In the genomic region with DNA sequence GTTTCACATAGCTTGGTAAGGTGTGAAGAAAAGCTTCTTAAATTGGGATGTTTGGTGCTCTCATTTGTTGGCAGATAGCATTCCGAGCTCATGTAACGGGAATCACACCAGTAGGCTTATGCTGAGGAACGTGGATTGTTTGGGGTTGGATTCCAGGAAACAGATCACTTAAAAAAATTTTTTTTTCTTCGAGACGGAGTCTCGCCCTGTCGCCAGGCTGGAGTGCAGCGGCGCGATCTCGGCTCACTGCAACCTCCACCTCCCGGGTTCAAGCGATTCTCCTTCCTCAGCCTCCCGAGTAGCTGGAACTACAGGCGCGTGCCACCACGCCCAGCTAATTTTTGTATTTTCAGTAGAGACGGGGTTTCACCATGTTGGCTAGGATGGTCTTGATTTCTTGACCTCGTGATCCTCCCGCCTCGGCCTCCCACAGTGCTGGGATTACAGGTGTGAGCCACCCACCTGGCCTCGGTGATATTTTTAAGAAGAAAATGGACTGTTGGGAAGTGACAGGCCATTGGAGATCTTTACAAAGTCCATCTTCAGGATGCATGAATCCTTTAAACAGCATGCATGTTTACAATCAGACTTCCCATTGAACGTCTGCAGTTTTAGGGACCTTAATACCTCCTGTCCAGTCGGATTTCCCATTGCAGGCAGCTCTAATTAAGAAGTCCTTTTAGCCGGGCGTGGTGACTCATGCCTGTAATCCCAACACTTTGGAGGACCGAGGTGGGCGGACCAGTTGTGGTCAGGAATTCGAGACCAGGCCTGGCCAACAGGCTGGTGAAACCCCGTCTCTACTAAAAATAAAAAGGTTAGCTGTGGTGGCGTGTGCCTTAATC, we compare ENCODE assay signal across 8 cellular contexts. TPM values are rescaled to one million over a fixed set of nuclear protein-coding genes. Genes with fewer than 3 reads are reported as not detected.
DNase-seq lines count a peak whose midpoint lies in the region; ATAC-seq and TF ChIP-seq lines count a peak whose summit lies in the region.
"Not testable (repeated sequence)": the region's sequence is repeated elsewhere in the genome, so short reads cannot be mapped to it uniquely, and the experiment has no call there.

No MANE protein-coding gene starts in this region.

- H3K4me1 Mint-ChIP-seq in activated naive CD8-positive, alpha-beta T cell treated with anti-CD3 and anti-CD28 coated beads for 36 hours; neural crest cell: not testable (repeated sequence)

- H3K4me3 ChIP-seq in HUES6 (ENCODE audit: low read depth, low read length) = peak overlapping the region; percentile 53
- peak overlapping the region; percentile 31 for H3K4me3 ChIP-seq in epithelial cell of esophagus (ENCODE audit: low read length)
- H3K4me3 ChIP-seq in iPS-20b (ENCODE audit: low read length) = peak overlapping the region; percentile 60; the same call in 1 of the 2 replicates
- H3K4me3 ChIP-seq in thoracic aorta = peak overlapping the region; percentile 67

- not testable (repeated sequence) for H3K27ac Mint-ChIP-seq in activated naive CD8-positive, alpha-beta T cell treated with anti-CD3 and anti-CD28 coated beads for 36 hours; neural crest cell (ENCODE audit: unreplicated experiment)

- in situ Hi-C loops in Caki2 (cut with HindIII; ENCODE audit: low pct_unique_long_range_greater_than_20kb, low sequenced_read_pairs) = not testable (repeated sequence)

- H3K9me3 Mint-ChIP-seq in activated naive CD8-positive, alpha-beta T cell treated with anti-CD3 and anti-CD28 coated beads for 36 hours; neural crest cell: not testable (repeated sequence)

- not testable (repeated sequence) for H3K36me3 Mint-ChIP-seq in activated naive CD8-positive, alpha-beta T cell treated with anti-CD3 and anti-CD28 coated beads for 36 hours; neural crest cell (ENCODE audit: low read depth)

- TF ChIP-seq CTCF in epithelial cell of esophagus (IDR thresholded peaks at IDR 0.05; ENCODE audit: insufficient read depth, low read depth, low read length, missing control alignments); neural crest cell (conservative IDR thresholded peaks at IDR 0.05); thoracic aorta (IDR thresholded peaks at IDR 0.05): not testable (repeated sequence)

- ATAC-seq in SK-N-SH treated with all-trans-retinoic acid at 6 μM for 48 hours = peak; percentile 41
- ATAC-seq in thoracic aorta (ENCODE audit: insufficient number of reproducible peaks, low FRiP score, low read depth) = not testable (repeated sequence)

- H3K36me3 ChIP-seq in HUES6 (ENCODE audit: control insufficient read depth, insufficient read depth, low read length); iPS-20b (ENCODE audit: insufficient read depth, low read depth, low read length); thoracic aorta: not testable (repeated sequence)

- peak overlapping the region; percentile 12 for H3K9ac ChIP-seq in HUES6 (ENCODE audit: low read length)
- peak overlapping the region; percentile 58; the same call in 1 of the 2 replicates for H3K9ac ChIP-seq in iPS-20b (ENCODE audit: low read depth, low read length)

- DNase-seq in Caki2 (ENCODE audit: low read depth) (peak; percentile 33), epithelial cell of esophagus (ENCODE audit: low read depth) (peak; percentile 0)
- DNase-seq in activated naive CD8-positive, alpha-beta T cell treated with anti-CD3 and anti-CD28 coated beads for 36 hours; neural crest cell (ENCODE audit: low read depth, low spot score); thoracic aorta (ENCODE audit: low spot score): not testable (repeated sequence)

- not testable (repeated sequence) for H3K4me1 ChIP-seq in HUES6 (ENCODE audit: control insufficient read depth, insufficient read depth, low read length); iPS-20b (ENCODE audit: insufficient read depth, low read length); thoracic aorta (ENCODE audit: control insufficient read depth in 1 of 2, low read depth in 2 of 2)

- not testable (repeated sequence) for H3K27ac ChIP-seq in HUES6 (ENCODE audit: low read depth, low read length); iPS-20b (ENCODE audit: low read length); thoracic aorta

- H3K27me3 Mint-ChIP-seq in activated naive CD8-positive, alpha-beta T cell treated with anti-CD3 and anti-CD28 coated beads for 36 hours; neural crest cell (ENCODE audit: low read depth): not testable (repeated sequence)

- H3K4me3 Mint-ChIP-seq in activated naive CD8-positive, alpha-beta T cell treated with anti-CD3 and anti-CD28 coated beads for 36 hours = peak overlapping the region; percentile 71
- peak overlapping the region; percentile 49 for H3K4me3 Mint-ChIP-seq in neural crest cell

- not testable (repeated sequence) for H3K27me3 ChIP-seq in HUES6 (ENCODE audit: control insufficient read depth, insufficient read depth, low read length); iPS-20b (ENCODE audit: insufficient read depth, low read length); thoracic aorta (replicated peaks; ENCODE audit: insufficient read depth)

- not testable (repeated sequence) for H3K9me3 ChIP-seq in HUES6 (ENCODE audit: control insufficient read depth, insufficient read depth, low read depth, low read length); iPS-20b (ENCODE audit: insufficient read depth, low read depth, low read length); thoracic aorta

RNA-seq across cellular contexts. Expression of a gene that starts 0.8 kb away (rescaled TPM):
- 21.9 and 26.0 TPM in 2 replicates for total RNA-seq in Caki2 (2014; rRNA removed; shearing (Covaris generic); ENCODE audit: low replicate concordance)
- 10 to 100 TPM; 58.0 to 64.2 TPM for total RNA-seq in activated naive CD8-positive, alpha-beta T cell treated with anti-CD3 and anti-CD28 coated beads for 36 hours
- total RNA-seq in neural crest cell = 47.9 and 49.4 TPM in 2 replicates
- total RNA-seq in thoracic aorta = 10 to 100 TPM in 1 of 2 donors, 1 to 10 TPM in 1; 9.3 to 24.4 TPM
